ENCODE assay signal across 1 cellular context in the genomic region with DNA sequence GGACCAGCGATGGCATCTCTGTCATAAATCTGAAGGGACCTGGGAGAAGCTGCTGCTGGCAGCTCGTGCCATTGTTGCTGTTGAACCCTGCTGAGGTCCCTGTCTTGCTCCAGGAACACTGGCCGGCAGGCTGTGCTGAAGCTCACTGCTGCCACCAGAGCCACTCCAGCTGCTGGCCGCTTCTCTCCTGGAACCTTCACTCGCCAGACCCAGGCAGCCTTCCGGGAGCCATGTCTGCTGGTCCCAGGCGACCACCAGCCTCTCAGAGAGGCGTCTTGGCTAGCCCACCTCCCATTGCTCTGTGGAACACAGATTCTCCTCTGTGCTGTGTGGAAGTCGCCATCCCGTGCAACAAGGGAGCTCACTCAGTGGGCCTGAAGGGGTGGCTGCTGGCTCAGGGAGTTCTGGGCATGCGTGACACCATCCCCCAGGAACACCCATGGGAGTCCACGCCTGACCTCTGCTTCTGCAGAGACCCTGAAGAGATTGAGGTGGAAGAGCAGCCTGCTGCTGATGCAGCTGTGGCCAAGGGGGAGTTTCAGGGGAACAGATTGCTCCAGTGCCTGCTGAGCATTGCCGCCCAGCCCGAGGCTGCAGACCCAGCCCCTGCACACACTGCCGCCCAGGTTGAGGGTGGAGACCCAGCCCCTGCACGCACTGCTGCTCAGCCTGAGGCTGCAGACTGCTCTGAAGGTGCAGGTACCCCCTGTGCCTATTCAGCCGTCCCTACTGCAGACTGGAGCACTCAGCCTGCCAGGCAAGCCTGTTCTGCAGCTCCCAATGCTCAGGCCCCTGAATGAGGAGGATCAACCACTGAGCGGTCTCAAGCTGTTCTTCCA.
TF ChIP-seq lines count a peak whose summit lies in the region.

No MANE protein-coding gene starts in this region.

TF ChIP-seq in HepG2, 621 proteins besides CTCF, POLR2A, EP300 and RAD21 (continued from another document):
- TF ChIP-seq ZHX1 (CRISPR knock-in tag; IDR thresholded peaks at IDR 0.05; ENCODE audit: low read depth) (no peak), ZNF224 (CRISPR knock-in tag; IDR thresholded peaks at IDR 0.05) (no peak), TRIM24 (CRISPR knock-in tag; IDR thresholded peaks at IDR 0.05) (no peak), ZNF350 (CRISPR knock-in tag; IDR thresholded peaks at IDR 0.05; ENCODE audit: borderline replicate concordance, low read depth) (no peak), ZNF10 (CRISPR knock-in tag; IDR thresholded peaks at IDR 0.05; ENCODE audit: borderline replicate concordance, low read depth) (no peak), ZFY (CRISPR knock-in tag; IDR thresholded peaks at IDR 0.05) (no peak), PHF8 (CRISPR knock-in tag; IDR thresholded peaks at IDR 0.05) (peak; percentile 30; the same call in 1 of the 2 replicates), ZNF20 (CRISPR knock-in tag; IDR thresholded peaks at IDR 0.05) (no peak)
- TF ChIP-seq, protein P1, sequence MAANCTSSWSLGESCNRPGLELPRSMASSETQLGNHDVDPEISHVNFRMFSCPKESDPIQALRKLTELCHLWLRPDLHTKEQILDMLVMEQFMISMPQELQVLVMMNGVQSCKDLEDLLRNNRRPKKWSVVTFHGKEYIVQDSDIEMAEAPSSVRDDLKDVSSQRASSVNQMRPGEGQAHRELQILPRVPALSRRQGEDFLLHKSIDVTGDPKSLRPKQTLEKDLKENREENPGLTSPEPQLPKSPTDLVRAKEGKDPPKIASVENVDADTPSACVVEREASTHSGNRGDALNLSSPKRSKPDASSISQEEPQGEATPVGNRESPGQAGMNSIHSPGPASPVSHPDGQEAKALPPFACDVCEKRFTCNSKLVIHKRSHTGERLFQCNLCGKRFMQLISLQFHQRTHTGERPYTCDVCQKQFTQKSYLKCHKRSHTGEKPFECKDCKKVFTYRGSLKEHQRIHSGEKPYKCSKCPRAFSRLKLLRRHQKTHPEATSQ (CRISPR knock-in tag; IDR thresholded peaks at IDR 0.05; ENCODE audit: borderline replicate concordance): no peak
